8 cellular contexts compared by ENCODE assay signal in genomic region chr20:53592501-53593465, GRCh38. TPM values are rescaled to one million over a fixed set of nuclear protein-coding genes. Genes with fewer than 3 reads are reported as not detected.
DNase-seq lines count a peak whose midpoint lies in the region; ATAC-seq and TF ChIP-seq lines count a peak whose summit lies in the region.
"Not testable (repeated sequence)": the region's sequence is repeated elsewhere in the genome, so short reads cannot be mapped to it uniquely, and the experiment has no call there.

No MANE protein-coding gene starts in this region.

- H3K4me3 ChIP-seq in choroid plexus epithelial cell (ENCODE audit: low read depth, low read length), result peak overlapping the region; percentile 74
- H3K4me3 ChIP-seq in iPS-18a (ENCODE audit: low read length), result peak overlapping the region; percentile 81
- H3K4me3 ChIP-seq in prostate gland, result peak overlapping the region; percentile 89 to 92
- H3K4me3 ChIP-seq in vagina, result peak overlapping the region; percentile 88 to 94

- H3K4me1 ChIP-seq in iPS-18a (ENCODE audit: control insufficient read depth, low read depth, low read length) (peaks cover 43% of the 10 kb centered on the region), vagina (peaks cover 43% of the 10 kb centered on the region)
- H3K4me1 ChIP-seq in prostate gland (replicated peaks), result not testable (repeated sequence)

- CTCF ChIA-PET in activated CD8-positive, alpha-beta T cell treated with anti-CD3 and anti-CD28 coated beads for 36 hours (lab: Charles Lee), result not testable (repeated sequence)

- intact Hi-C loops in activated CD8-positive, alpha-beta T cell treated with anti-CD3 and anti-CD28 coated beads for 36 hours (cut with micrococcal nuclease), result loop anchor here (5.0 kb wide), 1 partner anchor 60 kb away; no protein-coding TSS in a partner anchor
- intact Hi-C loops in prostate gland (cut with DNase I), result loop anchor here (2.0 to 5.0 kb wide), 2 partner anchors 68 to 235 kb away; no protein-coding TSS in a partner anchor
- intact Hi-C loops in vagina (cut with DNase I), result not testable (repeated sequence)

- POLR2A ChIA-PET in activated CD8-positive, alpha-beta T cell treated with anti-CD3 and anti-CD28 coated beads for 36 hours (lab: Charles Lee), result interaction anchor here (0.8 to 1.4 kb wide), 4 partner anchors 11 to 68 kb away, joined by 3 to 6 read pairs (median 4); no protein-coding TSS in a partner anchor

- H3K27ac ChIP-seq in iPS-18a (ENCODE audit: low read length), result peak overlapping the region; percentile 53
- peak overlapping the region; percentile 98 to 99 for H3K27ac ChIP-seq in prostate gland
- peak overlapping the region; percentile 100 for H3K27ac ChIP-seq in vagina

- H3K9me3 Mint-ChIP-seq in activated CD8-positive, alpha-beta T cell treated with anti-CD3 and anti-CD28 coated beads for 36 hours, result not testable (repeated sequence)

- peak overlapping the region; percentile 99 for H3K4me3 Mint-ChIP-seq in activated CD8-positive, alpha-beta T cell treated with anti-CD3 and anti-CD28 coated beads for 36 hours

- peak; percentile 27 for TF ChIP-seq POLR2A in GM15510 (IDR thresholded peaks at IDR 0.05; ENCODE audit: borderline replicate concordance, extremely low read depth, insufficient read length)
- peak; percentile 39 for TF ChIP-seq POLR2A in prostate gland (IDR thresholded peaks at IDR 0.05)
- peak in 1 of 2 donors; percentile 32 for TF ChIP-seq POLR2A in vagina (IDR thresholded peaks at IDR 0.05)

- peaks cover 31% of the 10 kb centered on the region for H3K4me1 Mint-ChIP-seq in activated CD8-positive, alpha-beta T cell treated with anti-CD3 and anti-CD28 coated beads for 36 hours (ENCODE audit: low read depth)

- peak overlapping the region; percentile 98 for H3K27ac Mint-ChIP-seq in activated CD8-positive, alpha-beta T cell treated with anti-CD3 and anti-CD28 coated beads for 36 hours

- DNase-seq in NOMO-1 treated with DMSO at 0.1 percent for 48 hours (lab: John Stamatoyannopoulos, UW; ENCODE audit: unreplicated experiment), result peak; percentile 30
- DNase-seq in activated CD8-positive, alpha-beta T cell treated with anti-CD3 and anti-CD28 coated beads for 36 hours, result peak; percentile 74
- DNase-seq in choroid plexus epithelial cell (ENCODE audit: low read depth), result peak; percentile 58
- peak; percentile 60 for DNase-seq in prostate gland (ENCODE audit: low spot score)
- DNase-seq in vagina (ENCODE audit: extremely low spot score in 2 of 2), result peak in 1 of 2 donors; percentile 93

- H3K9me3 ChIP-seq in iPS-18a (ENCODE audit: control insufficient read depth, low read depth, low read length); prostate gland; vagina: not testable (repeated sequence)

- H3K27me3 ChIP-seq in iPS-18a (ENCODE audit: control insufficient read depth, insufficient read depth, low read length); prostate gland (replicated peaks; ENCODE audit: insufficient read depth); vagina: not testable (repeated sequence)

- ATAC-seq in HG02885 (IDR thresholded peaks at IDR 0.05; ENCODE audit: poor library complexity, unreplicated experiment), result peak; percentile 26
- ATAC-seq in activated CD8-positive, alpha-beta T cell treated with anti-CD3 and anti-CD28 coated beads for 36 hours, result peak; percentile 9

- peaks cover 22% of the 10 kb centered on the region for H3K36me3 Mint-ChIP-seq in activated CD8-positive, alpha-beta T cell treated with anti-CD3 and anti-CD28 coated beads for 36 hours (ENCODE audit: low read depth)

- not testable (repeated sequence) for H3K27me3 Mint-ChIP-seq in activated CD8-positive, alpha-beta T cell treated with anti-CD3 and anti-CD28 coated beads for 36 hours

- H3K36me3 ChIP-seq in iPS-18a (ENCODE audit: control insufficient read depth, low read depth, low read length); prostate gland; vagina: not testable (repeated sequence)

- under 1% methylated on average over 70 of the region's 73 CpGs for WGBS in prostate gland

- H3K9ac ChIP-seq in iPS-18a (ENCODE audit: low read length), result peak overlapping the region; percentile 86

- TF ChIP-seq CTCF in activated CD8-positive, alpha-beta T cell treated with anti-CD3 and anti-CD28 coated beads for 36 hours (IDR thresholded peaks at IDR 0.05); choroid plexus epithelial cell (conservative IDR thresholded peaks at IDR 0.05; ENCODE audit: low read depth, low read length); prostate gland (IDR thresholded peaks at IDR 0.05); vagina (IDR thresholded peaks at IDR 0.05): not testable (repeated sequence)

RNA-seq across cellular contexts. Expression of gene ZNF217, which starts 0.9 kb away (rescaled TPM):
- 10 to 100 TPM; 51.3 to 51.8 TPM for total RNA-seq in activated CD8-positive, alpha-beta T cell treated with anti-CD3 and anti-CD28 coated beads for 36 hours
- 10 to 100 TPM; 35.4 to 44.5 TPM for total RNA-seq in prostate gland
- 30.4 TPM for total RNA-seq in vagina
